Comparison of ENCODE assay signal across 1 cellular context in genomic region chr11:104343578-104343977, GRCh38.
TF ChIP-seq lines count a peak whose summit lies in the region.

No MANE protein-coding gene starts in this region.

TF ChIP-seq in HCT116, 20 proteins besides CTCF, POLR2A, EP300 and RAD21 (continued from another document):
- TF ChIP-seq SRF (IDR thresholded peaks at IDR 0.05; ENCODE audit: low read depth) (no peak), TCF7L2 (IDR thresholded peaks at IDR 0.05; ENCODE audit: borderline replicate concordance, extremely low read depth, insufficient read depth, insufficient read length) (no peak), CEBPB (IDR thresholded peaks at IDR 0.05; ENCODE audit: low read depth) (no peak), ZNF274 (IDR thresholded peaks at IDR 0.05; ENCODE audit: low read depth, low read length) (no peak), REST (IDR thresholded peaks at IDR 0.05; ENCODE audit: low read depth) (no peak), CBX3 (IDR thresholded peaks at IDR 0.05; ENCODE audit: low read depth) (no peak), EZH2phosphoT487 (IDR thresholded peaks at IDR 0.05; ENCODE audit: borderline replicate concordance) (no peak)
- TF ChIP-seq, protein P1, sequence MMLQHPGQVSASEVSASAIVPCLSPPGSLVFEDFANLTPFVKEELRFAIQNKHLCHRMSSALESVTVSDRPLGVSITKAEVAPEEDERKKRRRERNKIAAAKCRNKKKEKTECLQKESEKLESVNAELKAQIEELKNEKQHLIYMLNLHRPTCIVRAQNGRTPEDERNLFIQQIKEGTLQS (IDR thresholded peaks at IDR 0.05): no peak
- TF ChIP-seq, protein P2, sequence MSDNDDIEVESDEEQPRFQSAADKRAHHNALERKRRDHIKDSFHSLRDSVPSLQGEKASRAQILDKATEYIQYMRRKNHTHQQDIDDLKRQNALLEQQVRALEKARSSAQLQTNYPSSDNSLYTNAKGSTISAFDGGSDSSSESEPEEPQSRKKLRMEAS (IDR thresholded peaks at IDR 0.05): no peak
